Comparison of ENCODE assay signal across 21 cellular contexts in the genomic region with DNA sequence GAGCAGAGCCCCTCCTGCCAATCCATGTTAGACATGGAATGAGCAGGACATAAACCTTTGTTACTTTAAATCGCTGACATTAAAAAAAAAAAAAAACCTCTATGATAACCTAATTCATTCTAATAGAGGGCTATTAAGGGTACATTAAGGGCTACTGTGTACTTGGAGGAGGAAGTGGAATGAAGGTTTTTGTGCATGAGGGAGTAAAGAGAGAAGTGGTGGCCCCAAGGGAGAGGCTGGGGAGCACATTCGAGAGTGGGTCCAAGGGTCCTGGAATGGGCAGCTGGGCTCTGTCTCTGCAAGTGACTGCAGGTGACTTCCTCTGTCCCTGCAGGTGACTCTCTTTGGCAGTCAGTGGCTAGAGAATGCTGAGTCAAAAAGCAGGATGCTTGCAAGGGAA. TPM values are rescaled to one million over a fixed set of nuclear protein-coding genes. Genes with fewer than 3 reads are reported as not detected.
DNase-seq lines count a peak whose midpoint lies in the region; ATAC-seq and TF ChIP-seq lines count a peak whose summit lies in the region.
"Had no signal": no experiment of that assay in that cellular context is flagged by ENCODE, and none has a peak within 500 bp of the region (broad histone marks: within the 10 kb centered on the region; RNA-seq: fewer than 3 reads in every experiment).

No MANE protein-coding gene starts in this region.

- peaks cover 14% of the 10 kb centered on the region for H3K27me3 ChIP-seq in A673 (replicated peaks; ENCODE audit: insufficient read depth, low read depth, low read length, poor library complexity)

- H3K27ac ChIP-seq in A673 (ENCODE audit: low read depth, low read length, poor library complexity, severe bottlenecking) = no peak overlapping the region
- H3K27ac ChIP-seq: 22Rv1, RWPE1 had no signal

- peaks cover 17% of the 10 kb centered on the region for H3K27me3 Mint-ChIP-seq in activated B cell treated with CpG ODN at 0.5 μM for 24 hours
- H3K27me3 Mint-ChIP-seq in osteocyte (ENCODE audit: unreplicated experiment) = peaks cover 5% of the 10 kb centered on the region
- H3K27me3 Mint-ChIP-seq in type B pancreatic cell = peaks cover 8% of the 10 kb centered on the region

- H3K9me3 Mint-ChIP-seq in activated B cell treated with CpG ODN at 0.5 μM for 24 hours = no peaks in the 10 kb centered on the region
- H3K9me3 Mint-ChIP-seq in osteocyte (ENCODE audit: unreplicated experiment) = no peaks in the 10 kb centered on the region
- H3K9me3 Mint-ChIP-seq in type B pancreatic cell = peaks cover 7% of the 10 kb centered on the region
- H3K9me3 Mint-ChIP-seq: CD8-positive, alpha-beta T cell had no signal

- no peak overlapping the region for H3K27ac Mint-ChIP-seq in activated B cell treated with CpG ODN at 0.5 μM for 24 hours
- peak overlapping the region; percentile 48 for H3K27ac Mint-ChIP-seq in osteocyte (ENCODE audit: unreplicated experiment)
- no peak overlapping the region for H3K27ac Mint-ChIP-seq in type B pancreatic cell
- H3K27ac Mint-ChIP-seq: CD8-positive, alpha-beta T cell had no signal

- POLR2A ChIA-PET in activated B cell treated with CpG ODN at 0.5 μM for 24 hours (lab: Charles Lee) (no interaction called here), A673 (lab: Charles Lee; ENCODE audit: low non-redundant PET) (no interaction called here)

- no peaks in the 10 kb centered on the region for H3K4me1 ChIP-seq in A673 (ENCODE audit: insufficient read depth, low read length, poor library complexity, severe bottlenecking)
- H3K4me1 ChIP-seq: BE2C had no signal

- H3K4me3 Mint-ChIP-seq in activated B cell treated with CpG ODN at 0.5 μM for 24 hours (peak overlapping the region; percentile 16), osteocyte (ENCODE audit: unreplicated experiment) (no peak overlapping the region), type B pancreatic cell (no peak overlapping the region)
- H3K4me3 Mint-ChIP-seq: CD8-positive, alpha-beta T cell had no signal

- CTCF ChIA-PET in activated B cell treated with CpG ODN at 0.5 μM for 24 hours (lab: Charles Lee) = no interaction called here
- CTCF ChIA-PET in A673 (lab: Charles Lee) = no interaction called here

- intact Hi-C loops in activated B cell treated with CpG ODN at 0.5 μM for 24 hours (cut with micrococcal nuclease) = no loop called here
- intact Hi-C loops in A673 (cut with micrococcal nuclease; ENCODE audit: unreplicated experiment) = no loop called here

- no TSS peak for BruUV-seq in A673 (replicated peaks; lab: Mats Ljungman, UMichigan)

- ATAC-seq in activated B cell treated with CpG ODN at 0.5 μM for 24 hours (ENCODE audit: low read depth) = no peak
- ATAC-seq: CD8-positive, alpha-beta T cell; K562; SK-N-SH treated with all-trans-retinoic acid at 6 μM for 48 hours had no signal

- peaks cover 21% of the 10 kb centered on the region for H3K4me1 Mint-ChIP-seq in activated B cell treated with CpG ODN at 0.5 μM for 24 hours
- peaks cover 31% of the 10 kb centered on the region for H3K4me1 Mint-ChIP-seq in osteocyte (ENCODE audit: unreplicated experiment)
- peaks cover under 1% of the 10 kb centered on the region for H3K4me1 Mint-ChIP-seq in type B pancreatic cell (ENCODE audit: unreplicated experiment)

- H3K4me3 ChIP-seq in A673 (ENCODE audit: low read depth, low read length, poor library complexity, severe bottlenecking) = no peak overlapping the region
- H3K4me3 ChIP-seq: K562 had no signal

- H3K36me3 ChIP-seq in A673 (ENCODE audit: insufficient read depth, low read length, poor library complexity, severe bottlenecking) = no peaks in the 10 kb centered on the region
- H3K36me3 ChIP-seq: BE2C had no signal

- TF ChIP-seq CTCF in activated B cell treated with CpG ODN at 0.5 μM for 24 hours (IDR thresholded peaks at IDR 0.05) = no peak
- TF ChIP-seq CTCF in osteocyte (IDR thresholded peaks at IDR 0.05) = no peak
- no peak for TF ChIP-seq CTCF in A673 (conservative IDR thresholded peaks at IDR 0.05; ENCODE audit: low read depth, low read length)
- TF ChIP-seq CTCF in type B pancreatic cell (conservative IDR thresholded peaks at IDR 0.05) = no peak

- H3K36me3 Mint-ChIP-seq in activated B cell treated with CpG ODN at 0.5 μM for 24 hours (ENCODE audit: low read depth) = no peaks in the 10 kb centered on the region
- H3K36me3 Mint-ChIP-seq in osteocyte (ENCODE audit: unreplicated experiment) = no peaks in the 10 kb centered on the region
- H3K36me3 Mint-ChIP-seq in type B pancreatic cell = no peaks in the 10 kb centered on the region
- H3K36me3 Mint-ChIP-seq: CD8-positive, alpha-beta T cell had no signal

- no peaks in the 10 kb centered on the region for H3K9me3 ChIP-seq in A673 (ENCODE audit: low read depth, low read length, poor library complexity, severe bottlenecking)
- H3K9me3 ChIP-seq: BE2C had no signal

- DNase-seq in NCI-H1436 (lab: John Stamatoyannopoulos, UW) = peak; percentile 29
- DNase-seq in NCI-H1436 treated with DMSO at 0.1 percent for 48 hours (lab: John Stamatoyannopoulos, UW) = no peak
- peak; percentile 32 for DNase-seq in DMS79 treated with DMSO at 0.1 percent for 48 hours (lab: John Stamatoyannopoulos, UW)
- DNase-seq in activated B cell treated with CpG ODN at 0.5 μM for 24 hours = no peak
- no peak for DNase-seq in osteocyte (ENCODE audit: extremely low spot score, unreplicated experiment)
- DNase-seq in A673 (ENCODE audit: low spot score) = no peak
- no peak for DNase-seq in stimulated activated CD4-positive, alpha-beta T cell treated with anti-CD3 and anti-CD28 coated beads, Interleukin-15, amount 100 ng/mL, for 24 hours
- no peak for DNase-seq in type B pancreatic cell (ENCODE audit: extremely low spot score, unreplicated experiment)
- DNase-seq: BE2C; Calu3; CD8-positive, alpha-beta T cell; NCI-H1105 treated with DMSO at 0.1 percent for 48 hours; NCI-H2029; NCI-H2171 treated with DMSO at 0.1 percent for 48 hours; NCI-H446; NCI-H526 treated with DMSO at 0.1 percent for 48 hours; SIG-M5 had no signal

RNA-seq across cellular contexts. Expression of a gene that starts 32.1 kb away (rescaled TPM):
- not detected in 2 replicates for total RNA-seq in activated B cell treated with CpG ODN at 0.5 μM for 24 hours
- not detected in 2 replicates for total RNA-seq in osteocyte
- total RNA-seq in A673 (2021) = not detected in 2 replicates
- 0.38 and 0.56 TPM in 2 replicates for total RNA-seq in type B pancreatic cell (ENCODE audit: low replicate concordance)
- total RNA-seq: Calu3, K562 had no signal

Comparison
In these comparisons a context has a peak if more than half of its experiments do, and no peak if none do; other contexts are left out.
1. DNase-seq: peak in NCI-H1436 (single experiment) and DMS79 treated with DMSO at 0.1 percent for 48 hours (single experiment); none in NCI-H1436 treated with DMSO at 0.1 percent for 48 hours (single experiment), activated B cell treated with CpG ODN at 0.5 μM for 24 hours (single experiment), osteocyte (single experiment), A673 (single experiment), stimulated activated CD4-positive, alpha-beta T cell treated with anti-CD3 and anti-CD28 coated beads, Interleukin-15, amount 100 ng/mL, for 24 hours (single experiment) and type B pancreatic cell (single experiment).